In genomic region chr10:54653518-54653917, GRCh38 we compare ENCODE assay signal across 8 cellular contexts.
"Had no signal": no experiment of that assay in that cellular context is flagged by ENCODE, and none has a peak within 500 bp of the region (broad histone marks: within the 10 kb centered on the region; RNA-seq: fewer than 3 reads in every experiment).

No MANE protein-coding gene starts in this region.

- H3K4me3 ChIP-seq: GM12878 had no signal

- ATAC-seq: GM12878 had no signal

- FAIRE-seq: G401.6, GM12878, GM12891, GM12892, GM18507, GM19239 had no signal

- DNase-seq: GDM1, GF-D8 had no signal
